8 cellular contexts compared by ENCODE assay signal in genomic region chr10:124916585-124917167, GRCh38. TPM values are rescaled to one million over a fixed set of nuclear protein-coding genes. Genes with fewer than 3 reads are reported as not detected.
DNase-seq lines count a peak whose midpoint lies in the region; ATAC-seq and TF ChIP-seq lines count a peak whose summit lies in the region.

No MANE protein-coding gene starts in this region.

- peak overlapping the region; percentile 90 for H3K4me3 ChIP-seq in Caco-2 (ENCODE audit: low read depth, low read length)
- peak overlapping the region; percentile 89 for H3K4me3 ChIP-seq in endodermal cell (ENCODE audit: low read length)

- CTCF ChIA-PET in Caco-2 (lab: Charles Lee), result interaction anchor here (1.1 kb wide), 1 partner anchor 527 kb away, joined by 3 read pairs; no protein-coding TSS in a partner anchor

- POLR2A ChIA-PET in Caco-2 (lab: Charles Lee), result interaction anchor here (1.0 to 1.6 kb wide), 6 partner anchors 18 to 501 kb away, joined by 3 to 10 read pairs (median 4); partner anchors contain the start of gene ABRAXAS2

- H3K9ac ChIP-seq in endodermal cell (ENCODE audit: extremely low read depth, low read length, poor library complexity, severe bottlenecking), result peak overlapping the region; percentile 94

- H3K27ac ChIP-seq in endodermal cell (ENCODE audit: low read depth, low read length), result peak overlapping the region; percentile 92

- H3K27me3 ChIP-seq in Caco-2 (replicated peaks; ENCODE audit: control insufficient read depth, insufficient read depth, low read length), result no peaks in the 10 kb centered on the region
- H3K27me3 ChIP-seq in endodermal cell (ENCODE audit: control insufficient read depth, insufficient read depth, low read length, poor library complexity, severe bottlenecking), result no peaks in the 10 kb centered on the region

- WGBS in endodermal cell (ENCODE audit: insufficient coverage in 1 of 2, insufficient read length in 1 of 2), 2 experiments, result 0% methylated on average over 41 to 78 of the region's 82 CpGs

- H3K27ac Mint-ChIP-seq in Caco-2 (ENCODE audit: unreplicated experiment) (peak overlapping the region; percentile 95), endodermal cell (peak overlapping the region; percentile 94)

- no TSS peak for BruUV-seq in Caco-2 (replicated peaks; lab: Mats Ljungman, UMichigan)

- no peaks in the 10 kb centered on the region for H3K27me3 Mint-ChIP-seq in Caco-2 (ENCODE audit: insufficient read depth, unreplicated experiment)
- no peaks in the 10 kb centered on the region for H3K27me3 Mint-ChIP-seq in endodermal cell (ENCODE audit: insufficient read depth)

- peak; percentile 96 to 98 for DNase-seq in Caco-2
- DNase-seq in HT1080 (ENCODE audit: low read depth), result peak; percentile 96
- DNase-seq in NOMO-1 treated with dmso at 0.1 percent for 144 hours (lab: John Stamatoyannopoulos, UW; ENCODE audit: unreplicated experiment), result peak; percentile 95
- peak; percentile 88 for DNase-seq in activated CD8-positive, alpha-beta memory T cell treated with anti-CD3 and anti-CD28 coated beads, Interleukin-2, amount 50 U/mL, for 24 hours (ENCODE audit: extremely low read depth)
- peak; percentile 99 for DNase-seq in endodermal cell
- DNase-seq in mesenteric fat pad (ENCODE audit: low spot score), result peak; percentile 100
- DNase-seq in stimulated activated CD8-positive, alpha-beta memory T cell treated with anti-CD3 and anti-CD28 coated beads, Interleukin-15, amount 100 ng/mL, for 1 hour (ENCODE audit: low read depth), result peak; percentile 93

- ATAC-seq in GM21367 (IDR thresholded peaks at IDR 0.05; ENCODE audit: unreplicated experiment), result peak; percentile 92

- intact Hi-C loops in Caco-2 (cut with micrococcal nuclease; ENCODE audit: unreplicated experiment), result loop anchor here (5.0 kb wide), 2 partner anchors 39 to 114 kb away; partner anchors contain the start of gene ABRAXAS2

- no peaks in the 10 kb centered on the region for H3K36me3 ChIP-seq in Caco-2 (ENCODE audit: control insufficient read depth, insufficient read depth, low read length)
- no peaks in the 10 kb centered on the region for H3K36me3 ChIP-seq in endodermal cell (ENCODE audit: control insufficient read depth, insufficient read depth, low read length)

- no peaks in the 10 kb centered on the region for H3K9me3 Mint-ChIP-seq in Caco-2 (ENCODE audit: unreplicated experiment)
- no peaks in the 10 kb centered on the region for H3K9me3 Mint-ChIP-seq in endodermal cell

- peaks cover 9% of the 10 kb centered on the region for H3K4me1 Mint-ChIP-seq in Caco-2 (ENCODE audit: low read depth, unreplicated experiment)
- peaks cover 10% of the 10 kb centered on the region for H3K4me1 Mint-ChIP-seq in endodermal cell

- no peak for TF ChIP-seq CTCF in Caco-2 (IDR thresholded peaks at IDR 0.05; ENCODE audit: insufficient read depth in 1 of 2, low read depth in 1 of 2, low read length in 1 of 2, severe bottlenecking in 1 of 2, unreplicated experiment in 1 of 2)
- TF ChIP-seq CTCF in endodermal cell (conservative IDR thresholded peaks at IDR 0.05), result no peak

- H3K4me1 ChIP-seq in Caco-2 (peaks cover 6% of the 10 kb centered on the region; the same call in 1 of the 2 replicates), endodermal cell (ENCODE audit: control insufficient read depth, insufficient read depth, low read length) (no peaks in the 10 kb centered on the region)

- H3K4me3 Mint-ChIP-seq in Caco-2 (ENCODE audit: unreplicated experiment), result peak overlapping the region; percentile 91
- H3K4me3 Mint-ChIP-seq in endodermal cell, result peak overlapping the region; percentile 98

- H3K36me3 Mint-ChIP-seq in Caco-2 (ENCODE audit: insufficient read depth, unreplicated experiment) (peaks cover 14% of the 10 kb centered on the region), endodermal cell (ENCODE audit: low read depth) (peaks cover 7% of the 10 kb centered on the region)

- H3K9me3 ChIP-seq in Caco-2 (no peaks in the 10 kb centered on the region), endodermal cell (ENCODE audit: control insufficient read depth, low read length) (no peaks in the 10 kb centered on the region)

RNA-seq across cellular contexts. Expression of gene ZRANB1, which starts 25.2 kb away (rescaled TPM):
- total RNA-seq in Caco-2 (2022), result 24.6 and 27.7 TPM in 2 replicates
- total RNA-seq in HT1080 (2014; rRNA removed; shearing (Covaris generic)), result 11.3 and 11.5 TPM in 2 replicates
- polyA plus RNA-seq in HT1080 (2015; cell fraction: cytosol; rRNA removed), result 13.3 and 18.4 TPM in 2 replicates
- 12.8 and 15.7 TPM in 2 replicates for polyA plus RNA-seq in HT1080 (2015; cell fraction: nucleus; rRNA removed)
- 10 to 100 TPM; 26.0 to 26.9 TPM for total RNA-seq in endodermal cell
- 21.1 TPM for polyA plus RNA-seq in endodermal cell (2013, experiment 1 of 2)
- 19.0 TPM for polyA plus RNA-seq in endodermal cell (2013, experiment 2 of 2)
- total RNA-seq in mesenteric fat pad, result 28.0 TPM

Comparison
In these comparisons a context has a peak if more than half of its experiments do, and no peak if none do; other contexts are left out.
1. Peak in every context shown above with its lines: DNase-seq, ATAC-seq, H3K4me3 ChIP-seq and H3K27ac ChIP-seq.